ENCODE assay signal across 15 cellular contexts in genomic region chr15:80168421-80168820, GRCh38. TPM values are rescaled to one million over a fixed set of nuclear protein-coding genes. Genes with fewer than 3 reads are reported as not detected.
DNase-seq lines count a peak whose midpoint lies in the region; ATAC-seq, FAIRE-seq and TF ChIP-seq lines count a peak whose summit lies in the region.
"Had no signal": no experiment of that assay in that cellular context is flagged by ENCODE, and none has a peak within 500 bp of the region (broad histone marks: within the 10 kb centered on the region; RNA-seq: fewer than 3 reads in every experiment).

No MANE protein-coding gene starts in this region.

- H3K4me3 ChIP-seq in astrocyte (ENCODE audit: insufficient read depth, low read depth, low read length) (no peak overlapping the region), epithelial cell of esophagus (ENCODE audit: low read length) (no peak overlapping the region), keratinocyte (ENCODE audit: control insufficient read depth in 2 of 3, extremely low read depth in 1 of 3, insufficient read depth in 2 of 3, low read depth in 1 of 3, low read length in 3 of 3) (no peak overlapping the region), thyroid gland (replicated peaks in 1 of 3) (no peak overlapping the region)
- H3K4me3 ChIP-seq: A549, GM12878, GM23338 had no signal

- no peak overlapping the region for H3K27ac Mint-ChIP-seq in astrocyte (ENCODE audit: unreplicated experiment)
- H3K27ac Mint-ChIP-seq: CD4-positive, alpha-beta memory T cell; GM23338 had no signal

- no peaks in the 10 kb centered on the region for H3K27me3 ChIP-seq in astrocyte (ENCODE audit: insufficient read depth, low read length)
- H3K27me3 ChIP-seq in keratinocyte (ENCODE audit: control insufficient read depth, extremely low read depth, insufficient read depth, low read length): no peaks in the 10 kb centered on the region
- H3K27me3 ChIP-seq in thyroid gland: no peaks in the 10 kb centered on the region
- H3K27me3 ChIP-seq: BE2C had no signal

- WGBS in thyroid gland, 2 donors: 75 to 83% methylated on average over 5 of the region's 5 CpGs

- no peak for FAIRE-seq in astrocyte (lab: Jason Lieb, UNC)
- peak; percentile 84 for FAIRE-seq in keratinocyte (lab: Jason Lieb, UNC)
- FAIRE-seq: A549, GM12878 had no signal

- H3K4me1 Mint-ChIP-seq in astrocyte (ENCODE audit: low read depth, unreplicated experiment): no peaks in the 10 kb centered on the region
- H3K4me1 Mint-ChIP-seq: CD4-positive, alpha-beta memory T cell; GM23338; H9 had no signal

- H3K4me2 ChIP-seq in astrocyte (ENCODE audit: low read length) (no peak overlapping the region), keratinocyte (ENCODE audit: control insufficient read depth, extremely low read depth, insufficient read depth, low read depth, low read length) (no peak overlapping the region)
- H3K4me2 ChIP-seq: A549, GM23338 had no signal

- no peaks in the 10 kb centered on the region for H3K36me3 ChIP-seq in astrocyte (ENCODE audit: insufficient read depth, low read length)
- H3K36me3 ChIP-seq in keratinocyte (ENCODE audit: control insufficient read depth in 2 of 2, extremely low read depth in 1 of 2, insufficient read depth in 2 of 2, low read length in 2 of 2): peaks cover under 1% of the 10 kb centered on the region in 2 experiments
- H3K36me3 ChIP-seq in thyroid gland: peaks cover 0 to 4% of the 10 kb centered on the region in 2 donors
- H3K36me3 ChIP-seq: BE2C had no signal

- ATAC-seq in HG02623 (IDR thresholded peaks at IDR 0.05; ENCODE audit: unreplicated experiment): no peak
- ATAC-seq in HG03139 (IDR thresholded peaks at IDR 0.05; ENCODE audit: unreplicated experiment): no peak
- ATAC-seq: A549, GM12878, GM23338 had no signal

- peak overlapping the region; percentile 20 for H3K4me3 Mint-ChIP-seq in astrocyte (ENCODE audit: unreplicated experiment)
- H3K4me3 Mint-ChIP-seq: CD4-positive, alpha-beta memory T cell; GM23338; H9 had no signal

- peaks cover 22% of the 10 kb centered on the region for H3K36me3 Mint-ChIP-seq in astrocyte (ENCODE audit: low read depth, unreplicated experiment)

- H3K4me1 ChIP-seq in astrocyte (ENCODE audit: insufficient read depth, low read length) (peaks cover under 1% of the 10 kb centered on the region), keratinocyte (ENCODE audit: control insufficient read depth, extremely low read depth, insufficient read depth, low read length) (peaks cover 9% of the 10 kb centered on the region), thyroid gland (no peaks in the 10 kb centered on the region)
- H3K4me1 ChIP-seq: A549, BE2C had no signal

- H3K9me3 ChIP-seq in astrocyte (ENCODE audit: insufficient read depth, low read depth, low read length): no peaks in the 10 kb centered on the region
- H3K9me3 ChIP-seq in keratinocyte (ENCODE audit: control insufficient read depth, low read depth, low read length): no peaks in the 10 kb centered on the region
- no peaks in the 10 kb centered on the region for H3K9me3 ChIP-seq in thyroid gland
- H3K9me3 ChIP-seq: A549, BE2C had no signal

- H3K27me3 Mint-ChIP-seq in astrocyte (ENCODE audit: low read depth, unreplicated experiment): no peaks in the 10 kb centered on the region
- H3K27me3 Mint-ChIP-seq: CD4-positive, alpha-beta memory T cell had no signal

- H3K9ac ChIP-seq in astrocyte (ENCODE audit: low read length) (no peak overlapping the region), keratinocyte (ENCODE audit: control insufficient read depth, extremely low read depth, insufficient read depth, low read length) (no peak overlapping the region)

- no peaks in the 10 kb centered on the region for H3K9me3 Mint-ChIP-seq in astrocyte (ENCODE audit: unreplicated experiment)
- H3K9me3 Mint-ChIP-seq: CD4-positive, alpha-beta memory T cell; H9 had no signal

- H3K9me1 ChIP-seq in keratinocyte (ENCODE audit: control insufficient read depth, extremely low read depth, insufficient read depth, low read length): no peaks in the 10 kb centered on the region

- intact Hi-C loops in thyroid gland (cut with DNase I): no loop called here

- H2AFZ ChIP-seq in astrocyte (ENCODE audit: low read depth, low read length): no peak overlapping the region
- no peak overlapping the region for H2AFZ ChIP-seq in keratinocyte (ENCODE audit: control insufficient read depth, low read length)
- H2AFZ ChIP-seq: GM23338 had no signal

- dilution Hi-C loops in keratinocyte (cut with MboI; ENCODE audit: extremely low pct_ligation_motif_present, low sequenced_read_pairs): no loop called here

- H3K79me2 ChIP-seq in astrocyte (ENCODE audit: insufficient read depth, low read length): no peaks in the 10 kb centered on the region
- H3K79me2 ChIP-seq in keratinocyte (ENCODE audit: control insufficient read depth, insufficient read depth, low read length): no peaks in the 10 kb centered on the region

- H3K27ac ChIP-seq in astrocyte (ENCODE audit: low read depth, low read length) (no peak overlapping the region), keratinocyte (ENCODE audit: control insufficient read depth, insufficient read depth, low read length) (no peak overlapping the region), thyroid gland (no peak overlapping the region)
- H3K27ac ChIP-seq: A549, C4-2B had no signal

- H4K20me1 ChIP-seq in astrocyte (ENCODE audit: insufficient read depth, low read length): peaks cover 1% of the 10 kb centered on the region
- no peaks in the 10 kb centered on the region for H4K20me1 ChIP-seq in keratinocyte (ENCODE audit: control insufficient read depth, extremely low read depth, insufficient read depth, low read length)

- no peak for DNase-seq in astrocyte (ENCODE audit: low read depth)
- DNase-seq in epithelial cell of esophagus (ENCODE audit: low read depth): peak; percentile 84
- no peak for DNase-seq in keratinocyte (ENCODE audit: low read depth, low spot score)
- no peak for DNase-seq in SW480 (ENCODE audit: low spot score)
- DNase-seq in thyroid gland: no peak
- DNase-seq: BE2C; CD4-positive, alpha-beta memory T cell; DMS79; H9 had no signal

- no peak for TF ChIP-seq CTCF in astrocyte (IDR thresholded peaks at IDR 0.05; ENCODE audit: insufficient read depth, low read depth, low read length)
- no peak for TF ChIP-seq CTCF in epithelial cell of esophagus (IDR thresholded peaks at IDR 0.05; ENCODE audit: insufficient read depth, low read depth, low read length, missing control alignments)
- TF ChIP-seq CTCF in keratinocyte (optimal IDR thresholded peaks at IDR 0.05 in 1 of 3, IDR thresholded peaks at IDR 0.05 in 1 of 3, conservative IDR thresholded peaks at IDR 0.05 in 1 of 3; ENCODE audit: extremely low read depth in 1 of 3, insufficient read depth in 2 of 3, low read length in 3 of 3): no peak
- no peak for TF ChIP-seq CTCF in thyroid gland (IDR thresholded peaks at IDR 0.05)

- no peak for TF ChIP-seq POLR2A in thyroid gland (IDR thresholded peaks at IDR 0.05)

RNA-seq across cellular contexts. Expression of gene FAH, which starts 15.6 kb away (rescaled TPM):
- total RNA-seq in astrocyte (21.9 and 24.9 TPM in 2 replicates), thyroid gland (10 to 100 TPM; 14.0 to 30.2 (median 21.2) TPM)
- polyA plus RNA-seq in keratinocyte: 29.4 to 36.1 TPM (median 32.0 TPM) in 3 replicates
- polyA plus RNA-seq in keratinocyte (2011; ENCODE audit: low read depth): 6.0 TPM
- 24.5 and 28.3 TPM in 2 replicates for polyA plus RNA-seq in keratinocyte (2011; cell fraction: cytosol; rRNA removed)
- polyA plus RNA-seq in keratinocyte (2011; cell fraction: nucleus; rRNA removed): 29.0 and 33.6 TPM in 2 replicates
- 19.4 and 41.0 TPM in 2 replicates for polyA plus RNA-seq in keratinocyte (2012; ENCODE audit: low replicate concordance)
- polyA minus RNA-seq in keratinocyte: 43.7 to 57.4 TPM (median 49.2 TPM) in 3 replicates
- 31.1 TPM for polyA minus RNA-seq in keratinocyte (2011; cell fraction: cytosol; rRNA and poly(A)+ RNA removed)
- polyA minus RNA-seq in keratinocyte (2011; cell fraction: nucleus; rRNA and poly(A)+ RNA removed): 14.5 and 18.1 TPM in 2 replicates
